ENCODE assay signal across 2 cellular contexts in the genomic region with DNA sequence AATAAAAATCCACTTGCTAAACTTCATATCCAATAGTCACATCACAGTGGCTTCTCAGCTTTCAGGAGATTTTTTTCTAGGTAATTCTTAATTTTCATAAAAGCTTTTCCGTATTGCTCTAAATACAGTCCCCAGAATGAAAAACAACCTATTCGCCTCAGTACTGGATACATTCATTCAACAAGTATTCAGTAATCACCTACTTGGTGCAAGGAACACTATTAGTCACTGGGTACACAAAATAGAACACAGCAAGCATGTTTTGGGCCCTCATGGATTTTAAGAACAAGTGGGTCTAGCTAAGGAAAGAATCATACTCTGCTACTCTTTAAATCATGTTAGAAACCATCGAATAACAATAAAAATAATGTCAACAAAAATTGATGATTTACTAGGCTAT.
TF ChIP-seq lines count a peak whose summit lies in the region.

No MANE protein-coding gene starts in this region.

TF ChIP-seq in A549, 52 proteins besides CTCF, POLR2A, EP300 and RAD21:
- TF ChIP-seq FOSL2 (IDR thresholded peaks at IDR 0.05) = 0 out of 2 replicates have a peak, but pooled peaks have one; percentile 20
- peak; percentile 71 for TF ChIP-seq FOSL2 (CRISPR knock-in tag; IDR thresholded peaks at IDR 0.05)
- no peak for TF ChIP-seq HOXB13 (CRISPR knock-in tag; IDR thresholded peaks at IDR 0.05; ENCODE audit: low read depth)
- peak; percentile 23; the same call in 1 of the 2 replicates for TF ChIP-seq JUNB (IDR thresholded peaks at IDR 0.05)

TF ChIP-seq in IMR-90, 13 proteins besides CTCF, POLR2A, EP300 and RAD21:
- TF ChIP-seq RFX5 (IDR thresholded peaks at IDR 0.05; ENCODE audit: low read depth, low read length) = no peak
- TF ChIP-seq BHLHE40 (IDR thresholded peaks at IDR 0.05; ENCODE audit: low read depth, low read length) = no peak
- no peak for TF ChIP-seq NFE2L2 (IDR thresholded peaks at IDR 0.05; ENCODE audit: low read depth, low read length)
- TF ChIP-seq CEBPB (IDR thresholded peaks at IDR 0.05; ENCODE audit: low read depth, low read length) = no peak
- TF ChIP-seq FOS (IDR thresholded peaks at IDR 0.05; ENCODE audit: low read depth, low read length) = no peak
- TF ChIP-seq SMC3 (IDR thresholded peaks at IDR 0.05; ENCODE audit: low read depth, low read length) = no peak
- TF ChIP-seq, protein P1, sequence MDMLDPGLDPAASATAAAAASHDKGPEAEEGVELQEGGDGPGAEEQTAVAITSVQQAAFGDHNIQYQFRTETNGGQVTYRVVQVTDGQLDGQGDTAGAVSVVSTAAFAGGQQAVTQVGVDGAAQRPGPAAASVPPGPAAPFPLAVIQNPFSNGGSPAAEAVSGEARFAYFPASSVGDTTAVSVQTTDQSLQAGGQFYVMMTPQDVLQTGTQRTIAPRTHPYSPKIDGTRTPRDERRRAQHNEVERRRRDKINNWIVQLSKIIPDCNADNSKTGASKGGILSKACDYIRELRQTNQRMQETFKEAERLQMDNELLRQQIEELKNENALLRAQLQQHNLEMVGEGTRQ (IDR thresholded peaks at IDR 0.05; ENCODE audit: low read depth, low read length) = no peak
- TF ChIP-seq, protein P2, sequence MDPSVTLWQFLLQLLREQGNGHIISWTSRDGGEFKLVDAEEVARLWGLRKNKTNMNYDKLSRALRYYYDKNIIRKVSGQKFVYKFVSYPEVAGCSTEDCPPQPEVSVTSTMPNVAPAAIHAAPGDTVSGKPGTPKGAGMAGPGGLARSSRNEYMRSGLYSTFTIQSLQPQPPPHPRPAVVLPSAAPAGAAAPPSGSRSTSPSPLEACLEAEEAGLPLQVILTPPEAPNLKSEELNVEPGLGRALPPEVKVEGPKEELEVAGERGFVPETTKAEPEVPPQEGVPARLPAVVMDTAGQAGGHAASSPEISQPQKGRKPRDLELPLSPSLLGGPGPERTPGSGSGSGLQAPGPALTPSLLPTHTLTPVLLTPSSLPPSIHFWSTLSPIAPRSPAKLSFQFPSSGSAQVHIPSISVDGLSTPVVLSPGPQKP (IDR thresholded peaks at IDR 0.05; ENCODE audit: borderline replicate concordance, low read depth, low read length) = no peak
- no peak for TF ChIP-seq MAFK (IDR thresholded peaks at IDR 0.05; ENCODE audit: low read depth, low read length)
- no peak for TF ChIP-seq MXI1 (IDR thresholded peaks at IDR 0.05; ENCODE audit: borderline replicate concordance, low read depth, low read length)
- TF ChIP-seq MAZ (IDR thresholded peaks at IDR 0.05; ENCODE audit: borderline replicate concordance, low read depth, low read length) = no peak
- TF ChIP-seq CHD1 (IDR thresholded peaks at IDR 0.05; ENCODE audit: low read depth, low read length) = no peak
- no peak for TF ChIP-seq RCOR1 (IDR thresholded peaks at IDR 0.05; ENCODE audit: insufficient replicate concordance, low read length)
TF ChIP-seq in IMR-90: peak in this region for 0.
